Comparison of ENCODE assay signal across 8 cellular contexts in genomic region chr21:39350094-39351006, GRCh38. TPM values are rescaled to one million over a fixed set of nuclear protein-coding genes. Genes with fewer than 3 reads are reported as not detected.
DNase-seq lines count a peak whose midpoint lies in the region; ATAC-seq and TF ChIP-seq lines count a peak whose summit lies in the region.

No MANE protein-coding gene starts in this region.

- H2BK120ac ChIP-seq in mesenchymal stem cell (ENCODE audit: low read depth, low read length): no peak overlapping the region

- H2BK12ac ChIP-seq in mesenchymal stem cell (ENCODE audit: low read length in 2 of 2): no peak overlapping the region

- WGBS in body of pancreas, 2 donors: 63 to 70% methylated on average over 19 of the region's 19 CpGs
- 92% methylated on average over 11 of the region's 19 CpGs for WGBS in mesenchymal stem cell
- 74% methylated on average over 19 of the region's 19 CpGs for WGBS in urinary bladder

- H3K14ac ChIP-seq in mesenchymal stem cell (ENCODE audit: low read length in 2 of 2): no peak overlapping the region

- H3K36me3 ChIP-seq in left ventricle myocardium inferior (no peaks in the 10 kb centered on the region), body of pancreas (replicated peaks in 1 of 2; ENCODE audit: insufficient read depth in 1 of 2, low read depth in 2 of 2) (no peaks in the 10 kb centered on the region), mesenchymal stem cell (ENCODE audit: control insufficient read depth in 1 of 2, insufficient read depth in 2 of 2, low read depth in 1 of 2, low read length in 2 of 2) (peaks cover 0 to 20% of the 10 kb centered on the region in 2 experiments), urinary bladder (ENCODE audit: insufficient read depth) (no peaks in the 10 kb centered on the region)

- peak overlapping the region in 1 of 2 experiments; percentile 75 for H3K4ac ChIP-seq in mesenchymal stem cell (ENCODE audit: low read depth in 1 of 2, low read length in 2 of 2)

- TF ChIP-seq CTCF in left ventricle myocardium inferior (IDR thresholded peaks at IDR 0.05; ENCODE audit: borderline replicate concordance) (no peak), body of pancreas (IDR thresholded peaks at IDR 0.05) (no peak)

- H3K27ac ChIP-seq in left ventricle myocardium inferior (replicated peaks) (peak overlapping the region; percentile 97), body of pancreas (peak overlapping the region; percentile 91 to 96 (median 93)), mesenchymal stem cell (ENCODE audit: low read length, poor library complexity, severe bottlenecking) (peak overlapping the region; percentile 99), urinary bladder (ENCODE audit: low read depth) (peak overlapping the region; percentile 61)

- DNase-seq in left ventricle myocardium inferior (no peak), left ventricle myocardium superior (no peak), body of pancreas (no peak), mesenchymal stem cell (no peak)

- peak overlapping the region; percentile 87 for H2AK5ac ChIP-seq in mesenchymal stem cell (ENCODE audit: low read length, severe bottlenecking)

- H2BK15ac ChIP-seq in mesenchymal stem cell (ENCODE audit: low read depth, poor library complexity, severe bottlenecking): no peak overlapping the region

- H3K9me3 ChIP-seq in left ventricle myocardium inferior (replicated peaks) (peaks cover 7% of the 10 kb centered on the region), body of pancreas (no peaks in the 10 kb centered on the region), mesenchymal stem cell (ENCODE audit: control insufficient read depth, low read length) (no peaks in the 10 kb centered on the region)

- peak overlapping the region; percentile 91 for H3K4me2 ChIP-seq in mesenchymal stem cell (ENCODE audit: low read length, poor library complexity, severe bottlenecking)

- H3K23ac ChIP-seq in mesenchymal stem cell (ENCODE audit: low read length in 2 of 2): no peak overlapping the region

- H3K4me1 ChIP-seq in left ventricle myocardium inferior: peaks cover 42% of the 10 kb centered on the region
- peaks cover 27% of the 10 kb centered on the region for H3K4me1 ChIP-seq in body of pancreas
- peaks cover 5% of the 10 kb centered on the region for H3K4me1 ChIP-seq in mesenchymal stem cell (ENCODE audit: control insufficient read depth, insufficient read depth, low read depth, low read length)
- no peaks in the 10 kb centered on the region for H3K4me1 ChIP-seq in urinary bladder (ENCODE audit: insufficient read depth)

- peak overlapping the region; percentile 97 for H4K8ac ChIP-seq in mesenchymal stem cell (ENCODE audit: low read length)

- H2BK5ac ChIP-seq in mesenchymal stem cell (ENCODE audit: low read depth, low read length, poor library complexity, severe bottlenecking): no peak overlapping the region

- H3K79me1 ChIP-seq in mesenchymal stem cell (replicated peaks; ENCODE audit: low read length, poor library complexity, severe bottlenecking): peaks cover 3% of the 10 kb centered on the region

- no peak for ATAC-seq in left ventricle myocardium superior
- no peak for ATAC-seq in body of pancreas
- ATAC-seq in GM18502 (IDR thresholded peaks at IDR 0.05; ENCODE audit: poor library complexity, unreplicated experiment): no peak
- no peak for ATAC-seq in GM18505 (IDR thresholded peaks at IDR 0.05; ENCODE audit: unreplicated experiment)
- ATAC-seq in GM18870 (IDR thresholded peaks at IDR 0.05; ENCODE audit: unreplicated experiment): no peak

- peak overlapping the region; percentile 95 for H2AFZ ChIP-seq in mesenchymal stem cell (ENCODE audit: low read depth, low read length)

- H4K91ac ChIP-seq in mesenchymal stem cell (ENCODE audit: low read length): no peak overlapping the region

- TF ChIP-seq POLR2A in body of pancreas (IDR thresholded peaks at IDR 0.05) (no peak), GM18505 (IDR thresholded peaks at IDR 0.05; ENCODE audit: borderline replicate concordance, extremely low read depth, insufficient read depth, insufficient read length) (no peak)

- intact Hi-C loops in left ventricle myocardium inferior (cut with micrococcal nuclease): no loop called here
- intact Hi-C loops in left ventricle myocardium superior (cut with micrococcal nuclease): no loop called here
- intact Hi-C loops in body of pancreas (cut with DNase I): no loop called here

- H3K9ac ChIP-seq in mesenchymal stem cell (ENCODE audit: low read length): peak overlapping the region; percentile 71

- H3K4me3 ChIP-seq in left ventricle myocardium inferior: peak overlapping the region; percentile 93
- no peak overlapping the region for H3K4me3 ChIP-seq in body of pancreas
- peak overlapping the region; percentile 60 to 85 for H3K4me3 ChIP-seq in mesenchymal stem cell (ENCODE audit: insufficient read depth in 1 of 2, low read depth in 1 of 2, low read length in 2 of 2)
- H3K4me3 ChIP-seq in urinary bladder (ENCODE audit: low read depth, low read length): peak overlapping the region; percentile 14

- peak overlapping the region in 1 of 2 experiments; percentile 43 for H3K18ac ChIP-seq in mesenchymal stem cell (ENCODE audit: low read depth in 1 of 2, low read length in 2 of 2)

- H3K27me3 ChIP-seq in left ventricle myocardium inferior (ENCODE audit: low read depth): no peaks in the 10 kb centered on the region
- H3K27me3 ChIP-seq in body of pancreas: no peaks in the 10 kb centered on the region
- H3K27me3 ChIP-seq in mesenchymal stem cell (ENCODE audit: control insufficient read depth in 1 of 2, insufficient read depth in 1 of 2, low read length in 2 of 2): no peaks in the 10 kb centered on the region

RNA-seq across cellular contexts. Expression of gene HMGN1, which starts 1.5 kb away (rescaled TPM):
- total RNA-seq in left ventricle myocardium inferior: 64.5 TPM
- 75.4 TPM for total RNA-seq in left ventricle myocardium superior
- total RNA-seq in body of pancreas: 100 to 1,000 TPM in 1 of 2 donors, 10 to 100 TPM in 1; 97.2 to 153 TPM
- 278 TPM for polyA plus RNA-seq in mesenchymal stem cell (2013, experiment 1 of 2)
- polyA plus RNA-seq in mesenchymal stem cell (2013, experiment 2 of 2): 282 TPM
- total RNA-seq in urinary bladder: 239 TPM
- polyA plus RNA-seq in urinary bladder: 108 TPM

RNA-seq across cellular contexts. Expression of gene BRWD1, which starts 36.9 kb away (rescaled TPM):
- total RNA-seq in left ventricle myocardium inferior (34.9 TPM), left ventricle myocardium superior (34.2 TPM), body of pancreas (10 to 100 TPM; 53.7 to 75.2 TPM), urinary bladder (195 TPM)
- polyA plus RNA-seq in mesenchymal stem cell (2013, experiment 1 of 2): 7.1 TPM
- 7.5 TPM for polyA plus RNA-seq in mesenchymal stem cell (2013, experiment 2 of 2)
- polyA plus RNA-seq in urinary bladder: 19.5 TPM

Comparison
In these comparisons a context has a peak if more than half of its experiments do, and no peak if none do; other contexts are left out.
1. H3K4me3 ChIP-seq: peak in left ventricle myocardium inferior (single experiment), mesenchymal stem cell (2 of 2) and urinary bladder (single experiment); none in body of pancreas (0 of 2).
2. Peak in every context shown above with its lines, with median percentiles within 50 percentile points of each other: H3K27ac ChIP-seq.